Comparison of ENCODE assay signal across 9 cellular contexts in genomic region chr2:241308832-241309500, GRCh38. TPM values are rescaled to one million over a fixed set of nuclear protein-coding genes. Genes with fewer than 3 reads are reported as not detected.
DNase-seq lines count a peak whose midpoint lies in the region; ATAC-seq lines count a peak whose summit lies in the region.
"Had no signal": no experiment of that assay in that cellular context is flagged by ENCODE, and none has a peak within 500 bp of the region (broad histone marks: within the 10 kb centered on the region; RNA-seq: fewer than 3 reads in every experiment).

No MANE protein-coding gene starts in this region.

- H3K36me3 Mint-ChIP-seq in activated naive CD4-positive, alpha-beta T cell treated with anti-CD3 and anti-CD28 coated beads for 36 hours (ENCODE audit: low read depth): peaks cover 2% of the 10 kb centered on the region
- peaks cover 14% of the 10 kb centered on the region for H3K36me3 Mint-ChIP-seq in activated CD8-positive, alpha-beta T cell treated with anti-CD3 and anti-CD28 coated beads, Interleukin-2, amount 10 ng/mL, durations not matched to agents 7 days and 5 days (ENCODE audit: low read depth)

- H2BK12ac ChIP-seq in mesenchymal stem cell (ENCODE audit: low read length in 2 of 2): no peak overlapping the region

- DNase-seq in activated naive CD4-positive, alpha-beta T cell treated with anti-CD3 and anti-CD28 coated beads for 36 hours: no peak
- DNase-seq in activated naive CD4-positive, alpha-beta T cell treated with anti-CD3 and anti-CD28 coated beads, Interleukin-2, amount 50 U/mL, for 16 hours: no peak
- DNase-seq in activated CD8-positive, alpha-beta T cell treated with anti-CD3 and anti-CD28 coated beads, Interleukin-2, amount 10 ng/mL, durations not matched to agents 7 days and 5 days: no peak
- DNase-seq in mesenchymal stem cell (no peak), NCI-H1092 treated with DMSO at 0.1 percent for 48 hours (lab: John Stamatoyannopoulos, UW) (no peak), NCI-H2081 treated with DMSO at 0.1 percent for 48 hours (lab: John Stamatoyannopoulos, UW) (no peak), substantia nigra (lab: John Stamatoyannopoulos, UW) (no peak)
- no peak for DNase-seq in stimulated activated naive CD8-positive, alpha-beta T cell treated with anti-CD3 and anti-CD28 coated beads, Interleukin-15, amount 100 ng/mL, for 72 hours
- DNase-seq: KG1 had no signal

- no peak overlapping the region for H2AFZ ChIP-seq in mesenchymal stem cell (ENCODE audit: low read depth, low read length)

- H3K23ac ChIP-seq in mesenchymal stem cell (ENCODE audit: low read length in 2 of 2): no peak overlapping the region

- no peak overlapping the region for H2BK15ac ChIP-seq in mesenchymal stem cell (ENCODE audit: low read depth, poor library complexity, severe bottlenecking)

- peak overlapping the region; percentile 4 for H2AK5ac ChIP-seq in mesenchymal stem cell (ENCODE audit: low read length, severe bottlenecking)

- no peak overlapping the region for H3K4me2 ChIP-seq in mesenchymal stem cell (ENCODE audit: low read length, poor library complexity, severe bottlenecking)

- H2BK120ac ChIP-seq in mesenchymal stem cell (ENCODE audit: low read depth, low read length): no peak overlapping the region

- POLR2A ChIA-PET in activated CD8-positive, alpha-beta T cell treated with anti-CD3 and anti-CD28 coated beads, Interleukin-2, amount 10 ng/mL, durations not matched to agents 7 days and 5 days (lab: Charles Lee): no interaction called here

- no peak overlapping the region for H3K4me3 ChIP-seq in mesenchymal stem cell (ENCODE audit: insufficient read depth in 1 of 2, low read depth in 1 of 2, low read length in 2 of 2)

- H2BK5ac ChIP-seq in mesenchymal stem cell (ENCODE audit: low read depth, low read length, poor library complexity, severe bottlenecking): no peak overlapping the region

- H3K4ac ChIP-seq in mesenchymal stem cell (ENCODE audit: low read depth in 1 of 2, low read length in 2 of 2): no peak overlapping the region

- no peaks in the 10 kb centered on the region for H3K9me3 ChIP-seq in mesenchymal stem cell (ENCODE audit: control insufficient read depth, low read length)

- CTCF ChIA-PET in activated naive CD4-positive, alpha-beta T cell treated with anti-CD3 and anti-CD28 coated beads for 36 hours (lab: Charles Lee): no interaction called here
- CTCF ChIA-PET in activated CD8-positive, alpha-beta T cell treated with anti-CD3 and anti-CD28 coated beads, Interleukin-2, amount 10 ng/mL, durations not matched to agents 7 days and 5 days (lab: Charles Lee): no interaction called here

- no peak overlapping the region for H3K18ac ChIP-seq in mesenchymal stem cell (ENCODE audit: low read depth in 1 of 2, low read length in 2 of 2)

- no peaks in the 10 kb centered on the region for H3K27me3 Mint-ChIP-seq in activated naive CD4-positive, alpha-beta T cell treated with anti-CD3 and anti-CD28 coated beads for 36 hours (ENCODE audit: low read depth)
- no peaks in the 10 kb centered on the region for H3K27me3 Mint-ChIP-seq in activated CD8-positive, alpha-beta T cell treated with anti-CD3 and anti-CD28 coated beads, Interleukin-2, amount 10 ng/mL, durations not matched to agents 7 days and 5 days (ENCODE audit: low read depth)
- H3K27me3 Mint-ChIP-seq in stimulated activated naive CD8-positive, alpha-beta T cell treated with anti-CD3 and anti-CD28 coated beads, Interleukin-15, amount 100 ng/mL, for 72 hours: no peaks in the 10 kb centered on the region

- H3K4me1 ChIP-seq in mesenchymal stem cell (ENCODE audit: control insufficient read depth, insufficient read depth, low read depth, low read length): peaks cover 17% of the 10 kb centered on the region

- peaks cover 73% of the 10 kb centered on the region for H3K4me1 Mint-ChIP-seq in activated naive CD4-positive, alpha-beta T cell treated with anti-CD3 and anti-CD28 coated beads for 36 hours (ENCODE audit: low read depth)
- peaks cover 79% of the 10 kb centered on the region for H3K4me1 Mint-ChIP-seq in activated CD8-positive, alpha-beta T cell treated with anti-CD3 and anti-CD28 coated beads, Interleukin-2, amount 10 ng/mL, durations not matched to agents 7 days and 5 days (ENCODE audit: low read depth)
- peaks cover 80% of the 10 kb centered on the region for H3K4me1 Mint-ChIP-seq in stimulated activated naive CD8-positive, alpha-beta T cell treated with anti-CD3 and anti-CD28 coated beads, Interleukin-15, amount 100 ng/mL, for 72 hours

- no peaks in the 10 kb centered on the region for H3K79me1 ChIP-seq in mesenchymal stem cell (replicated peaks; ENCODE audit: low read length, poor library complexity, severe bottlenecking)

- no peak overlapping the region for H3K9ac ChIP-seq in mesenchymal stem cell (ENCODE audit: low read length)

- H3K27ac ChIP-seq in mesenchymal stem cell (ENCODE audit: low read length, poor library complexity, severe bottlenecking): no peak overlapping the region
- H3K27ac ChIP-seq in substantia nigra (ENCODE audit: low read depth, low read length, poor library complexity, severe bottlenecking): no peak overlapping the region

- peaks cover 0 to 2% of the 10 kb centered on the region in 2 experiments for H3K36me3 ChIP-seq in mesenchymal stem cell (ENCODE audit: control insufficient read depth in 1 of 2, insufficient read depth in 2 of 2, low read depth in 1 of 2, low read length in 2 of 2)

- peak overlapping the region; percentile 84 for H3K27ac Mint-ChIP-seq in activated naive CD4-positive, alpha-beta T cell treated with anti-CD3 and anti-CD28 coated beads for 36 hours
- peak overlapping the region; percentile 12 for H3K27ac Mint-ChIP-seq in activated CD8-positive, alpha-beta T cell treated with anti-CD3 and anti-CD28 coated beads, Interleukin-2, amount 10 ng/mL, durations not matched to agents 7 days and 5 days
- peak overlapping the region; percentile 45 to 49 for H3K27ac Mint-ChIP-seq in stimulated activated naive CD8-positive, alpha-beta T cell treated with anti-CD3 and anti-CD28 coated beads, Interleukin-15, amount 100 ng/mL, for 72 hours

- no peak overlapping the region for H4K91ac ChIP-seq in mesenchymal stem cell (ENCODE audit: low read length)

- no peak overlapping the region for H3K4me3 Mint-ChIP-seq in activated naive CD4-positive, alpha-beta T cell treated with anti-CD3 and anti-CD28 coated beads for 36 hours
- H3K4me3 Mint-ChIP-seq in activated CD8-positive, alpha-beta T cell treated with anti-CD3 and anti-CD28 coated beads, Interleukin-2, amount 10 ng/mL, durations not matched to agents 7 days and 5 days: no peak overlapping the region
- H3K4me3 Mint-ChIP-seq in stimulated activated naive CD8-positive, alpha-beta T cell treated with anti-CD3 and anti-CD28 coated beads, Interleukin-15, amount 100 ng/mL, for 72 hours: peak overlapping the region; percentile 20 to 41

- no peaks in the 10 kb centered on the region for H3K27me3 ChIP-seq in mesenchymal stem cell (ENCODE audit: control insufficient read depth in 1 of 2, insufficient read depth in 1 of 2, low read length in 2 of 2)

- ATAC-seq in activated CD8-positive, alpha-beta T cell treated with anti-CD3 and anti-CD28 coated beads, Interleukin-2, amount 10 ng/mL, durations not matched to agents 7 days and 5 days: no peak
- ATAC-seq in stimulated activated naive CD8-positive, alpha-beta T cell treated with anti-CD3 and anti-CD28 coated beads, Interleukin-15, amount 100 ng/mL, for 72 hours: no peak

- H3K9me3 Mint-ChIP-seq in activated naive CD4-positive, alpha-beta T cell treated with anti-CD3 and anti-CD28 coated beads for 36 hours: no peaks in the 10 kb centered on the region
- no peaks in the 10 kb centered on the region for H3K9me3 Mint-ChIP-seq in activated CD8-positive, alpha-beta T cell treated with anti-CD3 and anti-CD28 coated beads, Interleukin-2, amount 10 ng/mL, durations not matched to agents 7 days and 5 days (ENCODE audit: insufficient read depth)
- no peaks in the 10 kb centered on the region for H3K9me3 Mint-ChIP-seq in stimulated activated naive CD8-positive, alpha-beta T cell treated with anti-CD3 and anti-CD28 coated beads, Interleukin-15, amount 100 ng/mL, for 72 hours

- no peak overlapping the region for H4K8ac ChIP-seq in mesenchymal stem cell (ENCODE audit: low read length)

- H3K14ac ChIP-seq in mesenchymal stem cell (ENCODE audit: low read length in 2 of 2): no peak overlapping the region

- WGBS in mesenchymal stem cell: 94% methylated on average over 13 of the region's 18 CpGs

- intact Hi-C loops in activated naive CD4-positive, alpha-beta T cell treated with anti-CD3 and anti-CD28 coated beads for 36 hours (cut with micrococcal nuclease): no loop called here

RNA-seq across cellular contexts. Expression of gene HDLBP, which starts 6.5 kb away (rescaled TPM):
- total RNA-seq in activated naive CD4-positive, alpha-beta T cell treated with anti-CD3 and anti-CD28 coated beads for 36 hours: 100 to 1,000 TPM; 278 to 297 TPM
- total RNA-seq in activated CD8-positive, alpha-beta T cell treated with anti-CD3 and anti-CD28 coated beads, Interleukin-2, amount 10 ng/mL, durations not matched to agents 7 days and 5 days: 100 to 1,000 TPM; 186 to 187 TPM
- 768 TPM for polyA plus RNA-seq in mesenchymal stem cell (2013, experiment 1 of 2)
- polyA plus RNA-seq in mesenchymal stem cell (2013, experiment 2 of 2): 740 TPM

RNA-seq across cellular contexts. Expression of gene SEPTIN2, which starts 6.8 kb away (rescaled TPM):
- 100 to 1,000 TPM; 216 to 227 TPM for total RNA-seq in activated naive CD4-positive, alpha-beta T cell treated with anti-CD3 and anti-CD28 coated beads for 36 hours
- 100 to 1,000 TPM; 247 TPM for total RNA-seq in activated CD8-positive, alpha-beta T cell treated with anti-CD3 and anti-CD28 coated beads, Interleukin-2, amount 10 ng/mL, durations not matched to agents 7 days and 5 days
- polyA plus RNA-seq in mesenchymal stem cell (2013, experiment 1 of 2): 369 TPM
- polyA plus RNA-seq in mesenchymal stem cell (2013, experiment 2 of 2): 372 TPM

RNA-seq across cellular contexts. Expression of gene FARP2, which starts 47.1 kb away (rescaled TPM):
- total RNA-seq in activated naive CD4-positive, alpha-beta T cell treated with anti-CD3 and anti-CD28 coated beads for 36 hours: 10 to 100 TPM; 19.5 to 19.6 TPM
- 10 to 100 TPM; 19.3 to 22.7 TPM for total RNA-seq in activated CD8-positive, alpha-beta T cell treated with anti-CD3 and anti-CD28 coated beads, Interleukin-2, amount 10 ng/mL, durations not matched to agents 7 days and 5 days
- 15.5 TPM for polyA plus RNA-seq in mesenchymal stem cell (2013, experiment 1 of 2)
- polyA plus RNA-seq in mesenchymal stem cell (2013, experiment 2 of 2): 14.7 TPM

Comparison
In these comparisons a context has a peak if more than half of its experiments do, and no peak if none do; other contexts are left out.
1. H3K27ac Mint-ChIP-seq: peak in every context shown above with its lines; median percentile 84 in activated naive CD4-positive, alpha-beta T cell treated with anti-CD3 and anti-CD28 coated beads for 36 hours; 47 in stimulated activated naive CD8-positive, alpha-beta T cell treated with anti-CD3 and anti-CD28 coated beads, Interleukin-15, amount 100 ng/mL, for 72 hours; 12 in activated CD8-positive, alpha-beta T cell treated with anti-CD3 and anti-CD28 coated beads, Interleukin-2, amount 10 ng/mL, durations not matched to agents 7 days and 5 days.
2. H3K4me3 Mint-ChIP-seq: peak in stimulated activated naive CD8-positive, alpha-beta T cell treated with anti-CD3 and anti-CD28 coated beads, Interleukin-15, amount 100 ng/mL, for 72 hours (2 of 2); none in activated naive CD4-positive, alpha-beta T cell treated with anti-CD3 and anti-CD28 coated beads for 36 hours (single experiment) and activated CD8-positive, alpha-beta T cell treated with anti-CD3 and anti-CD28 coated beads, Interleukin-2, amount 10 ng/mL, durations not matched to agents 7 days and 5 days (single experiment).